In the genomic region with DNA sequence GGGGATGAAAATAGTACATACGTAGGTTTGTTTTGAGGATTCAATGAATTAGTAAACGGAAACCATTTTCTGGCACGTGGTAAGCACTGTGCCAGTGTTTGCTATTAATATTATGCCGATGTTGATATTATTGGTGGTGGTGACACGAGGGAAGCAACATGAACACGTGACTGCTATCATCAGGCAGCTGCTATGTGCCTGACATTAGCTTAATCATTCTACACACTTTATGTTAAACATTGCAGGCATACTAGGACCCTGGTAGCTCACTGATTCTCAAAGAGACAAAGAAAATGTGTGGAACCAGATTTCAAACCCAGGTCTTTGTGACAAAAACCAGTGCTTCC, we compare ENCODE assay signal across 8 cellular contexts. TPM values are rescaled to one million over a fixed set of nuclear protein-coding genes. Genes with fewer than 3 reads are reported as not detected.
DNase-seq lines count a peak whose midpoint lies in the region; ATAC-seq, FAIRE-seq and TF ChIP-seq lines count a peak whose summit lies in the region.

No MANE protein-coding gene starts in this region.

- no peak overlapping the region for H2BK120ac ChIP-seq in mesendoderm (ENCODE audit: low read depth, low read length)

- no peak overlapping the region for H2AK5ac ChIP-seq in mesendoderm (ENCODE audit: low read length)

- H2BK5ac ChIP-seq in mesendoderm (ENCODE audit: low read length), result no peak overlapping the region

- peaks cover 17% of the 10 kb centered on the region; the same call in 2 of the 3 replicates for H3K4me1 ChIP-seq in A549
- peaks cover 4% of the 10 kb centered on the region; the same call in 1 of the 2 replicates for H3K4me1 ChIP-seq in HEK293 (ENCODE audit: control insufficient read depth, insufficient read depth, low read length)
- H3K4me1 ChIP-seq in mesendoderm (ENCODE audit: control insufficient read depth, low read depth, low read length), result peaks cover 4% of the 10 kb centered on the region

- no peak overlapping the region for H4K8ac ChIP-seq in mesendoderm (ENCODE audit: low read depth, low read length)

- H2BK15ac ChIP-seq in mesendoderm (replicated peaks; ENCODE audit: low read depth), result no peak overlapping the region

- H3K56ac ChIP-seq in mesendoderm (ENCODE audit: low read length), result peak overlapping the region; percentile 64

- H3K4me2 ChIP-seq in A549 (peak overlapping the region; percentile 94), mesendoderm (ENCODE audit: low read length) (peak overlapping the region; percentile 67)

- CTCF ChIA-PET in A549 (lab: Yijun Ruan, JAX) (interaction anchor here (1.0 to 4.0 kb wide), 3 partner anchors 8 to 136 kb away, joined by 3 to 17 read pairs (median 3); no protein-coding TSS in a partner anchor), HEK293 (lab: Yijun Ruan, JAX) (interaction anchor here (0.6 to 8.1 kb wide), 7 partner anchors 8 to 924 kb away, joined by 3 to 47 read pairs (median 3); no protein-coding TSS in a partner anchor)

- TF ChIP-seq EP300 in A549 (IDR thresholded peaks at IDR 0.05), result no peak

- no peak overlapping the region for H3K23ac ChIP-seq in mesendoderm (ENCODE audit: low read length)

- DNase-seq in A549 (ENCODE audit: low read depth in 1 of 2, low spot score in 1 of 2) (no peak), astrocyte of the cerebellum (ENCODE audit: low read depth) (no peak), mesendoderm (no peak), cerebellar cortex (ENCODE audit: low spot score) (no peak), DMS153 treated with DMSO at 0.1 percent for 48 hours (lab: John Stamatoyannopoulos, UW; ENCODE audit: unreplicated experiment) (no peak), NCI-H345 treated with DMSO at 0.1 percent for 48 hours (lab: John Stamatoyannopoulos, UW; ENCODE audit: unreplicated experiment) (no peak)

- ATAC-seq in A549 (no peak), GM19023 (IDR thresholded peaks at IDR 0.05; ENCODE audit: unreplicated experiment) (no peak)

- TF ChIP-seq CTCF in A549 (IDR thresholded peaks at IDR 0.05) (no peak), HEK293 (tag by site-specific recombination; IDR thresholded peaks at IDR 0.05) (no peak), astrocyte of the cerebellum (IDR thresholded peaks at IDR 0.05; ENCODE audit: low read depth, low read length, missing control alignments) (no peak)

- H3K18ac ChIP-seq in mesendoderm (ENCODE audit: low read length), result no peak overlapping the region

- H3K4me3 ChIP-seq in A549 (peak overlapping the region; percentile 84), HEK293 (ENCODE audit: low read depth, low read length) (peak overlapping the region; percentile 93), astrocyte of the cerebellum (ENCODE audit: low read depth, low read length) (peak overlapping the region; percentile 92), mesendoderm (ENCODE audit: low read length) (peak overlapping the region; percentile 43)

- no peak for FAIRE-seq in A549 (lab: Jason Lieb, UNC)

- WGBS in A549 (ENCODE audit: missing lambda C conversion rate), result 2% methylated on average over 6 of the region's 6 CpGs
- WGBS in mesendoderm (ENCODE audit: extremely low coverage, insufficient coverage, low lambda C conversion rate), result no CpG with 5 or more reads among the region's 6 CpGs

- H3K79me1 ChIP-seq in mesendoderm (ENCODE audit: low read length), result peaks cover 20% of the 10 kb centered on the region

- H4K5ac ChIP-seq in mesendoderm (ENCODE audit: low read length), result peak overlapping the region; percentile 21

- H3K9me3 ChIP-seq in A549 (no peaks in the 10 kb centered on the region), HEK293 (ENCODE audit: control insufficient read depth, insufficient read depth, low read depth, low read length) (no peaks in the 10 kb centered on the region)

- POLR2A ChIA-PET in A549 (lab: Yijun Ruan, JAX) (interaction anchor here (1.0 to 2.2 kb wide), 4 partner anchors 10 to 28 kb away, joined by 3 to 8 read pairs (median 4); a partner anchor contains a TSS), HEK293 (lab: Yijun Ruan, JAX) (interaction anchor here (0.8 to 3.7 kb wide), 11 partner anchors 9 to 188 kb away, joined by 3 to 27 read pairs (median 3); a partner anchor contains a TSS)

- in situ Hi-C loops in astrocyte of the cerebellum (cut with HindIII; ENCODE audit: low sequenced_read_pairs), result no loop called here

- no peak for TF ChIP-seq POLR2A in A549 (IDR thresholded peaks at IDR 0.05; ENCODE audit: low read length)

- no peak for TF ChIP-seq RAD21 in A549 (conservative IDR thresholded peaks at IDR 0.05 in 1 of 2, IDR thresholded peaks at IDR 0.05 in 1 of 2)

- H3K27me3 ChIP-seq in mesendoderm (ENCODE audit: insufficient read depth, low read length, poor library complexity), result no peaks in the 10 kb centered on the region

- H3K4ac ChIP-seq in mesendoderm (ENCODE audit: low read depth, low read length), result no peak overlapping the region

- peaks cover 3 to 51% of the 10 kb centered on the region in 2 experiments; a peak in 2 of 3 replicates for H3K36me3 ChIP-seq in HEK293 (ENCODE audit: control insufficient read depth in 2 of 2, insufficient read depth in 1 of 2, low read length in 2 of 2)
- peaks cover 7% of the 10 kb centered on the region for H3K36me3 ChIP-seq in mesendoderm (ENCODE audit: control insufficient read depth, insufficient read depth, low read length)

- H3K27ac ChIP-seq in A549 (peak overlapping the region; percentile 86 to 100), HEK293 (ENCODE audit: extremely low read depth, low read depth, low read length) (peak overlapping the region; percentile 44; the same call in 1 of the 2 replicates), mesendoderm (ENCODE audit: low read depth, low read length) (no peak overlapping the region)

- peak overlapping the region; percentile 54 for H3K9ac ChIP-seq in mesendoderm (ENCODE audit: low read length)

- peaks cover 16% of the 10 kb centered on the region for H3K79me2 ChIP-seq in mesendoderm (ENCODE audit: control insufficient read depth, insufficient read depth, low read length)

TF ChIP-seq in A549, 52 proteins besides CTCF, POLR2A, EP300 and RAD21:
- TF ChIP-seq, protein P1, sequence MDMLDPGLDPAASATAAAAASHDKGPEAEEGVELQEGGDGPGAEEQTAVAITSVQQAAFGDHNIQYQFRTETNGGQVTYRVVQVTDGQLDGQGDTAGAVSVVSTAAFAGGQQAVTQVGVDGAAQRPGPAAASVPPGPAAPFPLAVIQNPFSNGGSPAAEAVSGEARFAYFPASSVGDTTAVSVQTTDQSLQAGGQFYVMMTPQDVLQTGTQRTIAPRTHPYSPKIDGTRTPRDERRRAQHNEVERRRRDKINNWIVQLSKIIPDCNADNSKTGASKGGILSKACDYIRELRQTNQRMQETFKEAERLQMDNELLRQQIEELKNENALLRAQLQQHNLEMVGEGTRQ (IDR thresholded peaks at IDR 0.05), result peak; percentile 84
- no peak for TF ChIP-seq CHD2 (IDR thresholded peaks at IDR 0.05; ENCODE audit: low read length, partially characterized antibody)

TF ChIP-seq in HEK293, 187 proteins besides CTCF, POLR2A, EP300 and RAD21 (continues in another document):
- TF ChIP-seq TRIM28 (IDR thresholded peaks at IDR 0.05; ENCODE audit: borderline replicate concordance, low read length) (0 out of 2 replicates have a peak, but pooled peaks have one; percentile 1), ZBTB21 (tag by site-specific recombination; IDR thresholded peaks at IDR 0.05) (peak; percentile 24; the same call in 1 of the 2 replicates), SP7 (tag by site-specific recombination; IDR thresholded peaks at IDR 0.05) (peak; percentile 22), ZNF335 (tag by site-specific recombination; conservative IDR thresholded peaks at IDR 0.05) (peak; percentile 35), ZNF302 (tag by site-specific recombination; IDR thresholded peaks at IDR 0.05; ENCODE audit: low read depth) (no peak), KLF8 (tag by site-specific recombination; IDR thresholded peaks at IDR 0.05) (0 out of 2 replicates have a peak, but pooled peaks have one; percentile 1), KLF7 (tag by site-specific recombination; IDR thresholded peaks at IDR 0.05; ENCODE audit: borderline replicate concordance) (no peak), GLI2 (tag by site-specific recombination; IDR thresholded peaks at IDR 0.05; ENCODE audit: borderline replicate concordance, low read depth) (no peak)

RNA-seq across cellular contexts. Expression of a gene that starts 0.7 kb away (rescaled TPM):
- polyA plus RNA-seq in A549 (2011; rRNA removed) (36.4 and 38.4 TPM in 2 replicates), A549 (2017; fragmentation: RNase III; extraction: RNeasy Plus Mini Kit Qiagen cat#74134 plus additional on column Dnase treatment) (13.1 to 14.2 TPM (median 14.1 TPM) in 3 replicates)
- 12.5 and 13.6 TPM in 2 replicates for polyA plus RNA-seq in A549 (2012; cell fraction: cytosol; rRNA removed)
- polyA plus RNA-seq in A549 (2012; cell fraction: nucleus; rRNA removed), result 3.3 and 5.4 TPM in 2 replicates
- 14.3 and 15.1 TPM in 2 replicates for polyA minus RNA-seq in A549 (2011; rRNA and poly(A)+ RNA removed)
- 17.7 TPM for polyA plus RNA-seq in mesendoderm (2013, experiment 1 of 2)
- polyA plus RNA-seq in mesendoderm (2013, experiment 2 of 2), result 18.1 TPM

RNA-seq across cellular contexts. Expression of a gene that starts 0.8 kb away (rescaled TPM):
- polyA plus RNA-seq in A549 (2011; rRNA removed) (25.7 and 30.2 TPM in 2 replicates), A549 (2017; fragmentation: RNase III; extraction: RNeasy Plus Mini Kit Qiagen cat#74134 plus additional on column Dnase treatment) (10.8 to 12.7 TPM (median 11.8 TPM) in 3 replicates)
- polyA plus RNA-seq in A549 (2012; cell fraction: cytosol; rRNA removed), result 13.8 and 16.7 TPM in 2 replicates
- polyA plus RNA-seq in A549 (2012; cell fraction: nucleus; rRNA removed), result 35.8 and 38.4 TPM in 2 replicates
- 20.1 and 33.3 TPM in 2 replicates for polyA minus RNA-seq in A549 (2011; rRNA and poly(A)+ RNA removed)
- 20.0 TPM for polyA plus RNA-seq in mesendoderm (2013, experiment 1 of 2)
- polyA plus RNA-seq in mesendoderm (2013, experiment 2 of 2), result 19.1 TPM

RNA-seq across cellular contexts. Expression of a gene that starts 27.9 kb away (rescaled TPM):
- polyA plus RNA-seq in A549 (2011; rRNA removed) (26.8 and 28.8 TPM in 2 replicates), A549 (2017; fragmentation: RNase III; extraction: RNeasy Plus Mini Kit Qiagen cat#74134 plus additional on column Dnase treatment) (18.5 to 21.1 TPM (median 20.7 TPM) in 3 replicates)
- 16.2 and 19.4 TPM in 2 replicates for polyA plus RNA-seq in A549 (2012; cell fraction: cytosol; rRNA removed)
- polyA plus RNA-seq in A549 (2012; cell fraction: nucleus; rRNA removed), result 37.9 and 40.4 TPM in 2 replicates
- 35.0 and 35.2 TPM in 2 replicates for polyA minus RNA-seq in A549 (2011; rRNA and poly(A)+ RNA removed)
- 17.8 TPM for polyA plus RNA-seq in mesendoderm (2013, experiment 1 of 2)
- polyA plus RNA-seq in mesendoderm (2013, experiment 2 of 2), result 17.8 TPM

RNA-seq across cellular contexts. Expression of a gene that starts 55.3 kb away (rescaled TPM):
- polyA plus RNA-seq in A549 (2011; rRNA removed) (1.2 and 1.3 TPM in 2 replicates), A549 (2017; fragmentation: RNase III; extraction: RNeasy Plus Mini Kit Qiagen cat#74134 plus additional on column Dnase treatment) (0.72 to 0.92 TPM (median 0.84 TPM) in 3 replicates)
- 1.0 and 1.6 TPM in 2 replicates for polyA plus RNA-seq in A549 (2012; cell fraction: cytosol; rRNA removed)
- polyA plus RNA-seq in A549 (2012; cell fraction: nucleus; rRNA removed), result 1.2 TPM in 2 replicates
- 1.5 TPM in 2 replicates for polyA minus RNA-seq in A549 (2011; rRNA and poly(A)+ RNA removed)
- polyA plus RNA-seq in mesendoderm (2013, experiment 1 of 2), result 6.7 TPM
- 6.5 TPM for polyA plus RNA-seq in mesendoderm (2013, experiment 2 of 2)

Comparison
In these comparisons a context has a peak if more than half of its experiments do, and no peak if none do; other contexts are left out.
1. H3K4me3 ChIP-seq: peak in every context shown above with its lines; median percentile 93 in HEK293; 92 in astrocyte of the cerebellum; 84 in A549; 43 in mesendoderm.